ENCODE assay signal across 17 cellular contexts in genomic region chr7:159083698-159084068, GRCh38.
DNase-seq lines count a peak whose midpoint lies in the region; ATAC-seq, FAIRE-seq and TF ChIP-seq lines count a peak whose summit lies in the region.
"Had no signal": no experiment of that assay in that cellular context is flagged by ENCODE, and none has a peak within 500 bp of the region (broad histone marks: within the 10 kb centered on the region; RNA-seq: fewer than 3 reads in every experiment).

No MANE protein-coding gene starts in this region.

- TF ChIP-seq EP300 in HepG2 (IDR thresholded peaks at IDR 0.05; ENCODE audit: low read depth in 2 of 2, low read length in 2 of 2) (no peak), HepG2 (CRISPR knock-in tag; IDR thresholded peaks at IDR 0.05; ENCODE audit: borderline replicate concordance) (no peak)

- POLR2A ChIA-PET in HepG2 (lab: Yijun Ruan, JAX): no interaction called here

- no peak overlapping the region for H2AFZ ChIP-seq in HepG2 (ENCODE audit: low read length)
- H2AFZ ChIP-seq: GM23338 had no signal

- FAIRE-seq in HepG2 (lab: Jason Lieb, UNC): no peak
- FAIRE-seq: A549 had no signal

- WGBS in HepG2 (ENCODE audit: low lambda C conversion rate): 0% methylated on average over 1 of the region's 2 CpGs

- no peak overlapping the region for H3K27ac ChIP-seq in HepG2 (ENCODE audit: extremely low read length, insufficient read depth, low read length)
- H3K27ac ChIP-seq: A549, Peyer's patch had no signal

- no peak for TF ChIP-seq CTCF in HepG2 (CRISPR knock-in tag; IDR thresholded peaks at IDR 0.05)

- H3K27me3 Mint-ChIP-seq in activated naive CD8-positive, alpha-beta T cell treated with anti-CD3 and anti-CD28 coated beads, Interleukin-2, amount 50 U/mL, for 24 hours: no peaks in the 10 kb centered on the region
- peaks cover 12% of the 10 kb centered on the region for H3K27me3 Mint-ChIP-seq in activated naive CD8-positive, alpha-beta T cell treated with anti-CD3 and anti-CD28 coated beads for 36 hours
- H3K27me3 Mint-ChIP-seq in central memory CD8-positive, alpha-beta T cell: peaks cover 13% of the 10 kb centered on the region

- intact Hi-C loops in HepG2 (cut with micrococcal nuclease; ENCODE audit: unreplicated experiment): no loop called here

- no peak for TF ChIP-seq RAD21 in HepG2 (CRISPR knock-in tag; IDR thresholded peaks at IDR 0.05)

- H3K4me1 Mint-ChIP-seq in activated naive CD8-positive, alpha-beta T cell treated with anti-CD3 and anti-CD28 coated beads, Interleukin-2, amount 50 U/mL, for 24 hours: no peaks in the 10 kb centered on the region
- no peaks in the 10 kb centered on the region for H3K4me1 Mint-ChIP-seq in activated naive CD8-positive, alpha-beta T cell treated with anti-CD3 and anti-CD28 coated beads for 36 hours
- H3K4me1 Mint-ChIP-seq in central memory CD8-positive, alpha-beta T cell: peaks cover 6% of the 10 kb centered on the region
- peaks cover 7% of the 10 kb centered on the region for H3K4me1 Mint-ChIP-seq in stimulated activated effector memory CD8-positive, alpha-beta T cell treated with anti-CD3 and anti-CD28 coated beads, Interleukin-12 subunit alpha, Interleukin-12 subunit beta, amount 100 ng/mL, for 72 hours
- H3K4me1 Mint-ChIP-seq: CD4-positive, alpha-beta memory T cell; GM23338 had no signal

- peak; percentile 24 for ATAC-seq in activated naive CD8-positive, alpha-beta T cell treated with anti-CD3 and anti-CD28 coated beads, Interleukin-2, amount 50 U/mL, for 24 hours
- ATAC-seq in central memory CD8-positive, alpha-beta T cell (replicated peaks; ENCODE audit: extremely low read depth, poor library complexity, severe bottlenecking): no peak
- ATAC-seq in HepG2 (peak; percentile 25; the same call in 2 of the 3 replicates), GM19035 (IDR thresholded peaks at IDR 0.05; ENCODE audit: unreplicated experiment) (no peak)
- ATAC-seq in stimulated activated effector memory CD8-positive, alpha-beta T cell treated with anti-CD3 and anti-CD28 coated beads, Interleukin-12 subunit alpha, Interleukin-12 subunit beta, amount 100 ng/mL, for 72 hours: peak; percentile 26
- ATAC-seq: GM23338 had no signal

- no peak overlapping the region for H3K9ac ChIP-seq in HepG2 (ENCODE audit: insufficient read depth, low read depth, low read length)

- no peaks in the 10 kb centered on the region for H3K36me3 ChIP-seq in HepG2 (replicated peaks in 1 of 2; ENCODE audit: control insufficient read depth in 1 of 2, insufficient read depth in 2 of 2, low read length in 2 of 2)
- H3K36me3 ChIP-seq: Peyer's patch had no signal

- H3K4me2 ChIP-seq in HepG2 (ENCODE audit: low read depth, low read length): no peak overlapping the region
- H3K4me2 ChIP-seq: A549, GM23338 had no signal

- no peak overlapping the region for H3K4me3 ChIP-seq in HepG2 (replicated peaks in 1 of 3; ENCODE audit: insufficient read depth in 1 of 3, low read depth in 2 of 3, low read length in 3 of 3)
- H3K4me3 ChIP-seq: A549, GM23338, Peyer's patch had no signal

- no peaks in the 10 kb centered on the region for H3K79me2 ChIP-seq in HepG2 (ENCODE audit: insufficient read depth, low read length)

- H4K20me1 ChIP-seq in HepG2 (ENCODE audit: insufficient read depth, low read length): no peaks in the 10 kb centered on the region

- in situ Hi-C loops in HepG2 (cut with HindIII; ENCODE audit: extremely low pct_ligation_motif_present, low pct_unique_long_range_greater_than_20kb): no loop called here

- no peak overlapping the region for H3K27ac Mint-ChIP-seq in activated naive CD8-positive, alpha-beta T cell treated with anti-CD3 and anti-CD28 coated beads, Interleukin-2, amount 50 U/mL, for 24 hours
- H3K27ac Mint-ChIP-seq in activated naive CD8-positive, alpha-beta T cell treated with anti-CD3 and anti-CD28 coated beads for 36 hours: no peak overlapping the region
- H3K27ac Mint-ChIP-seq in central memory CD8-positive, alpha-beta T cell (ENCODE audit: low read depth): peak overlapping the region; percentile 67
- no peak overlapping the region for H3K27ac Mint-ChIP-seq in stimulated activated effector memory CD8-positive, alpha-beta T cell treated with anti-CD3 and anti-CD28 coated beads, Interleukin-12 subunit alpha, Interleukin-12 subunit beta, amount 100 ng/mL, for 72 hours
- H3K27ac Mint-ChIP-seq: GM23338 had no signal

- peaks cover 4 to 25% of the 10 kb centered on the region in 2 experiments; a peak in 3 of 5 replicates for H3K27me3 ChIP-seq in HepG2 (ENCODE audit: control insufficient read depth in 1 of 2, insufficient read depth in 2 of 2, low read length in 2 of 2)
- H3K27me3 ChIP-seq: Peyer's patch had no signal

- BruUV-seq in HepG2 (replicated peaks; lab: Mats Ljungman, UMichigan): no TSS peak

- H3K9me3 ChIP-seq in HepG2 (ENCODE audit: low read length): no peaks in the 10 kb centered on the region
- H3K9me3 ChIP-seq: A549, Peyer's patch had no signal

- no peak for TF ChIP-seq POLR2A in HepG2 (IDR thresholded peaks at IDR 0.05; ENCODE audit: insufficient read depth in 1 of 2, low read depth in 2 of 2, low read length in 2 of 2)

- H3K9me3 Mint-ChIP-seq in activated naive CD8-positive, alpha-beta T cell treated with anti-CD3 and anti-CD28 coated beads, Interleukin-2, amount 50 U/mL, for 24 hours: no peaks in the 10 kb centered on the region
- peaks cover 2% of the 10 kb centered on the region for H3K9me3 Mint-ChIP-seq in activated naive CD8-positive, alpha-beta T cell treated with anti-CD3 and anti-CD28 coated beads for 36 hours
- H3K9me3 Mint-ChIP-seq in central memory CD8-positive, alpha-beta T cell: no peaks in the 10 kb centered on the region
- H3K9me3 Mint-ChIP-seq in stimulated activated effector memory CD8-positive, alpha-beta T cell treated with anti-CD3 and anti-CD28 coated beads, Interleukin-12 subunit alpha, Interleukin-12 subunit beta, amount 100 ng/mL, for 72 hours: no peaks in the 10 kb centered on the region

- H3K4me3 Mint-ChIP-seq in activated naive CD8-positive, alpha-beta T cell treated with anti-CD3 and anti-CD28 coated beads, Interleukin-2, amount 50 U/mL, for 24 hours: no peak overlapping the region
- no peak overlapping the region for H3K4me3 Mint-ChIP-seq in activated naive CD8-positive, alpha-beta T cell treated with anti-CD3 and anti-CD28 coated beads for 36 hours
- H3K4me3 Mint-ChIP-seq in central memory CD8-positive, alpha-beta T cell: no peak overlapping the region
- no peak overlapping the region for H3K4me3 Mint-ChIP-seq in stimulated activated effector memory CD8-positive, alpha-beta T cell treated with anti-CD3 and anti-CD28 coated beads, Interleukin-12 subunit alpha, Interleukin-12 subunit beta, amount 100 ng/mL, for 72 hours
- H3K4me3 Mint-ChIP-seq: CD4-positive, alpha-beta memory T cell; GM23338 had no signal

- no peak for DNase-seq in activated naive CD8-positive, alpha-beta T cell treated with anti-CD3 and anti-CD28 coated beads, Interleukin-2, amount 50 U/mL, for 24 hours
- DNase-seq in activated naive CD8-positive, alpha-beta T cell treated with anti-CD3 and anti-CD28 coated beads for 36 hours: no peak
- no peak for DNase-seq in central memory CD8-positive, alpha-beta T cell (ENCODE audit: low spot score in 2 of 2)
- DNase-seq in HepG2 (ENCODE audit: low spot score): no peak
- no peak for DNase-seq in stimulated activated effector memory CD8-positive, alpha-beta T cell treated with anti-CD3 and anti-CD28 coated beads, Interleukin-12 subunit alpha, Interleukin-12 subunit beta, amount 100 ng/mL, for 72 hours (ENCODE audit: low spot score in 2 of 2)
- DNase-seq in stimulated activated CD4-positive, alpha-beta T cell treated with anti-CD3 and anti-CD28 coated beads, Interleukin-1b, Interleukin-23, amount 100 ng/mL, for 48 hours: no peak
- no peak for DNase-seq in NCI-H226
- DNase-seq: CD4-positive, alpha-beta memory T cell; DMS153; GF-D8; MM.1S; NCI-H1092 treated with DMSO at 0.1 percent for 48 hours; NCI-H2081 had no signal

- H3K36me3 Mint-ChIP-seq in activated naive CD8-positive, alpha-beta T cell treated with anti-CD3 and anti-CD28 coated beads, Interleukin-2, amount 50 U/mL, for 24 hours (ENCODE audit: low read depth): no peaks in the 10 kb centered on the region
- no peaks in the 10 kb centered on the region for H3K36me3 Mint-ChIP-seq in activated naive CD8-positive, alpha-beta T cell treated with anti-CD3 and anti-CD28 coated beads for 36 hours
- no peaks in the 10 kb centered on the region for H3K36me3 Mint-ChIP-seq in central memory CD8-positive, alpha-beta T cell (ENCODE audit: insufficient read depth)
- no peaks in the 10 kb centered on the region for H3K36me3 Mint-ChIP-seq in stimulated activated effector memory CD8-positive, alpha-beta T cell treated with anti-CD3 and anti-CD28 coated beads, Interleukin-12 subunit alpha, Interleukin-12 subunit beta, amount 100 ng/mL, for 72 hours
- H3K36me3 Mint-ChIP-seq: CD4-positive, alpha-beta memory T cell had no signal

- CTCF ChIA-PET in HepG2 (lab: Yijun Ruan, JAX; ENCODE audit: low intra/inter-chr PET ratio, low total read pairs): no interaction called here

- H3K4me1 ChIP-seq in HepG2 (ENCODE audit: insufficient read depth, low read length): peaks cover 10% of the 10 kb centered on the region
- H3K4me1 ChIP-seq: A549, Peyer's patch had no signal

TF ChIP-seq in HepG2, 621 proteins besides CTCF, POLR2A, EP300 and RAD21:
- TF ChIP-seq PRDM4 (CRISPR knock-in tag; IDR thresholded peaks at IDR 0.05; ENCODE audit: borderline replicate concordance): no peak
- 0 out of 2 replicates have a peak, but pooled peaks have one; percentile 10 for TF ChIP-seq ZNF788 (CRISPR knock-in tag; IDR thresholded peaks at IDR 0.05; ENCODE audit: borderline replicate concordance)

Comparison
In these comparisons a context has a peak if more than half of its experiments do, and no peak if none do; other contexts are left out.
1. ATAC-seq: peak in activated naive CD8-positive, alpha-beta T cell treated with anti-CD3 and anti-CD28 coated beads, Interleukin-2, amount 50 U/mL, for 24 hours (single experiment), HepG2 (single experiment) and stimulated activated effector memory CD8-positive, alpha-beta T cell treated with anti-CD3 and anti-CD28 coated beads, Interleukin-12 subunit alpha, Interleukin-12 subunit beta, amount 100 ng/mL, for 72 hours (single experiment); none in central memory CD8-positive, alpha-beta T cell (single experiment) and GM19035 (single experiment).